ENCODE assay signal across 17 cellular contexts in the genomic region with DNA sequence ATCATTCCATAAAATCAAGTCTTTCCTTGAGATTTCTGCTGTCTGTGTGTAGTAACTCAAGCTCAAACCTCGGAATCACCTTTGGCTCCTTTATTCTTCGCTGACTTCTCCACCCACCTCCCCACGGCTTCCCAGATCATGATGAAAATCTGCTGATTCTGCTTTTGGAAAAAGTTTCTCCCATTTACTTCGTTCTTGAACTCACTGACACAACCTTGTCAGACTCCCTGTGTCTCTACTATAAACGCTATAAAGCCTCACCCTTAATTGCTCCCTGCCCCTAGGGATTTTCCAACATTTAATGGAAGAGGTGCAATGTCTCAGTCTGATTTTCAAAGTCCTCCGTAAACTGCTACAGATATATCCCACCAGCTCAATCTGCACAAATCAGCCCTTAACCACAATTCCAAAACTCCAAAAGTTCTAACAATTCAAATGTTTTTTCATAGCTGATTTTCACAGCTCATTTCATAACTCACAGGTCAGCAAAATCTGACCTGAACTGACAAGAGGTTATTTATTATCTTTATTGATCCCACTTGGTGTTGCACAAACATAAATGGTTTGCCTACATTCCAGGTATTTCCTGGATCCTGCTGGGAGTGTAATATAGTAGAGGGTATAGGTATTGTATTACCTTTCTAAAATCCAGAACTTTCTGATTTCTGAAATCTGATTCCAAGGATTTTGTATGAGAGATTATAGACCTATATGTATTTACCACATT.
"Had no signal": no experiment of that assay in that cellular context is flagged by ENCODE, and none has a peak within 500 bp of the region (broad histone marks: within the 10 kb centered on the region; RNA-seq: fewer than 3 reads in every experiment).

No MANE protein-coding gene starts in this region.

- H3K36me3 Mint-ChIP-seq: neural progenitor cell; stimulated activated effector memory CD8-positive, alpha-beta T cell treated with anti-CD3 and anti-CD28 coated beads, Interleukin-12 subunit alpha, Interleukin-12 subunit beta, amount 100 ng/mL, for 72 hours had no signal

- H3K4me3 Mint-ChIP-seq: activated CD8-positive, alpha-beta T cell treated with anti-CD3 and anti-CD28 coated beads, Interleukin-2, amount 10 ng/mL, durations not matched to agents 7 days and 5 days; activated naive CD8-positive, alpha-beta T cell treated with anti-CD3 and anti-CD28 coated beads, Interleukin-2, amount 50 U/mL, for 24 hours; activated T-helper 1 cell treated with anti-CD3 and anti-CD28 coated beads, Interleukin-12 subunit alpha, Interleukin-12 subunit beta, Interleukin-2, Interleukin-4 antibody, amounts not matched to agents 30 ng/mL and 10 ng/mL and 1 ng/mL, durations not matched to agents 14 hours and 24 hours and 36 hours; neural progenitor cell; stimulated activated effector memory CD8-positive, alpha-beta T cell treated with anti-CD3 and anti-CD28 coated beads, Interleukin-12 subunit alpha, Interleukin-12 subunit beta, amount 100 ng/mL, for 72 hours had no signal

- H3K4me1 Mint-ChIP-seq: activated naive CD8-positive, alpha-beta T cell treated with anti-CD3 and anti-CD28 coated beads, Interleukin-2, amount 50 U/mL, for 24 hours; neural progenitor cell; stimulated activated effector memory CD8-positive, alpha-beta T cell treated with anti-CD3 and anti-CD28 coated beads, Interleukin-12 subunit alpha, Interleukin-12 subunit beta, amount 100 ng/mL, for 72 hours had no signal

- H3K9me3 Mint-ChIP-seq: activated naive CD8-positive, alpha-beta T cell treated with anti-CD3 and anti-CD28 coated beads, Interleukin-2, amount 50 U/mL, for 24 hours; activated T-helper 1 cell treated with anti-CD3 and anti-CD28 coated beads, Interleukin-12 subunit alpha, Interleukin-12 subunit beta, Interleukin-2, Interleukin-4 antibody, amounts not matched to agents 30 ng/mL and 10 ng/mL and 1 ng/mL, durations not matched to agents 14 hours and 24 hours and 36 hours; stimulated activated effector memory CD8-positive, alpha-beta T cell treated with anti-CD3 and anti-CD28 coated beads, Interleukin-12 subunit alpha, Interleukin-12 subunit beta, amount 100 ng/mL, for 72 hours had no signal

- DNase-seq: activated CD4-positive, alpha-beta T cell treated with anti-CD3 and anti-CD28 coated beads for 4 hours; activated CD8-positive, alpha-beta memory T cell treated with anti-CD3 and anti-CD28 coated beads, Interleukin-2, amount 50 U/mL, for 48 hours; activated CD8-positive, alpha-beta T cell treated with anti-CD3 and anti-CD28 coated beads, Interleukin-2, amount 10 ng/mL, durations not matched to agents 7 days and 5 days; activated naive CD4-positive, alpha-beta T cell; activated naive CD8-positive, alpha-beta T cell treated with anti-CD3 and anti-CD28 coated beads, Interleukin-2, amount 50 U/mL, for 24 hours; esophagus squamous epithelium; foreskin fibroblast; head of caudate nucleus; left lung; mesenchymal stem cell; ovary; retina; T1000; thyroid gland had no signal

- ATAC-seq: activated CD8-positive, alpha-beta T cell treated with anti-CD3 and anti-CD28 coated beads, Interleukin-2, amount 10 ng/mL, durations not matched to agents 7 days and 5 days; activated naive CD8-positive, alpha-beta T cell treated with anti-CD3 and anti-CD28 coated beads, Interleukin-2, amount 50 U/mL, for 24 hours; left lung; stimulated activated effector memory CD8-positive, alpha-beta T cell treated with anti-CD3 and anti-CD28 coated beads, Interleukin-12 subunit alpha, Interleukin-12 subunit beta, amount 100 ng/mL, for 72 hours had no signal

- H3K27ac Mint-ChIP-seq: activated CD8-positive, alpha-beta T cell treated with anti-CD3 and anti-CD28 coated beads, Interleukin-2, amount 10 ng/mL, durations not matched to agents 7 days and 5 days; activated naive CD8-positive, alpha-beta T cell treated with anti-CD3 and anti-CD28 coated beads, Interleukin-2, amount 50 U/mL, for 24 hours; activated T-helper 1 cell treated with anti-CD3 and anti-CD28 coated beads, Interleukin-12 subunit alpha, Interleukin-12 subunit beta, Interleukin-2, Interleukin-4 antibody, amounts not matched to agents 30 ng/mL and 10 ng/mL and 1 ng/mL, durations not matched to agents 14 hours and 24 hours and 36 hours; neural progenitor cell; stimulated activated effector memory CD8-positive, alpha-beta T cell treated with anti-CD3 and anti-CD28 coated beads, Interleukin-12 subunit alpha, Interleukin-12 subunit beta, amount 100 ng/mL, for 72 hours had no signal
